ENCODE assay signal across 12 cellular contexts in the genomic region with DNA sequence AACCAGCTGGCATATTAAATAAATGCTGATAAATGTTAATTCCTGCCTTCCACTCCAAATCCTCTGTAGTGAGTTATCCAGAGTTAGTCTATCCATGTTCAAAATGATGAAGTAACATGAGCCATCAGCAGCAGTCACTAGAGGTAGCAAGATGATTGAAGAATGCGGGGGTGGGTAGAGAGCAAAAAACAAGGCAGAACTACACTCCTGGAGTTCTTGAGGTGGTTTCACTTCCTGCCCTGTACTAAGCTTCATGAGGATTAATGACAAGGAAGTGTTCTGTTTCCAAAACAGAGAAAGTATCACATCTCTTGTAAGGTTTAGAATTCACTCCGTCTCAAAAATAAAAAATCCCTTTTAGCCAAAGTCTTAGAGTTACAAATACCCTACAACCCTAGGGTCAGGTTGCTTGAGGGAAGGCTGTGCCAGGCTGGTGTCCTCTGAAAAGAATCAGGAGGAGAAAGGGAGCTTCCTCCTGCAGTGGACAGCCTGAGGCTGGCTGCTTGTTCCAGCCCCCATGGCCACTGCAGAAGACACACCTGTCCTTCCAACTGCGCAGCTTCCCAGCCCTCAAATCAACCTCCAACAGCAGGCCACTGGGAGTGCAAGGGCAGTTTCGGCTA.
DNase-seq lines count a peak whose midpoint lies in the region; ATAC-seq and TF ChIP-seq lines count a peak whose summit lies in the region.
"Had no signal": no experiment of that assay in that cellular context is flagged by ENCODE, and none has a peak within 500 bp of the region (broad histone marks: within the 10 kb centered on the region; RNA-seq: fewer than 3 reads in every experiment).

No MANE protein-coding gene starts in this region.

- no peaks in the 10 kb centered on the region for H3K36me3 ChIP-seq in SK-N-SH (replicated peaks in 1 of 2; ENCODE audit: control insufficient read depth in 1 of 2, insufficient read depth in 2 of 2, low read length in 1 of 2)
- H3K36me3 ChIP-seq: cardiac muscle cell had no signal

- TF ChIP-seq CTCF in SK-N-SH (IDR thresholded peaks at IDR 0.05) (no peak), omental fat pad (IDR thresholded peaks at IDR 0.05) (no peak), coronary artery (IDR thresholded peaks at IDR 0.05) (no peak)

- no peak for TF ChIP-seq RAD21 in SK-N-SH (IDR thresholded peaks at IDR 0.05; ENCODE audit: low read length)

- DNase-seq in SK-N-SH, result no peak
- peak; percentile 19 for DNase-seq in SKM-1 (lab: John Stamatoyannopoulos, UW; ENCODE audit: unreplicated experiment)
- DNase-seq in omental fat pad (ENCODE audit: low spot score), result no peak
- DNase-seq in coronary artery (ENCODE audit: low spot score), result no peak
- DNase-seq in ACHN, result no peak
- no peak for DNase-seq in NCI-H2107 (lab: John Stamatoyannopoulos, UW)
- DNase-seq: left cardiac atrium had no signal

- no peaks in the 10 kb centered on the region for H3K9me3 ChIP-seq in SK-N-SH
- H3K9me3 ChIP-seq: A549 had no signal

- no peaks in the 10 kb centered on the region for H3K9me2 ChIP-seq in SK-N-SH

- no peaks in the 10 kb centered on the region for H4K20me1 ChIP-seq in SK-N-SH (ENCODE audit: insufficient read depth)

- 94% methylated on average over 4 of the region's 4 CpGs for WGBS in SK-N-SH (ENCODE audit: low lambda C conversion rate)

- in situ Hi-C loops in ACHN (cut with HindIII; ENCODE audit: low pct_ligation_motif_present, low pct_unique_long_range_greater_than_20kb, low sequenced_read_pairs), result no loop called here

- H3K27ac ChIP-seq in SK-N-SH (ENCODE audit: low read depth in 2 of 2, low read length in 1 of 2) (no peak overlapping the region), coronary artery (no peak overlapping the region)
- H3K27ac ChIP-seq: A549, cardiac muscle cell, SK-N-MC had no signal

- TF ChIP-seq EP300 in SK-N-SH (IDR thresholded peaks at IDR 0.05; ENCODE audit: borderline replicate concordance in 1 of 2, low read depth in 1 of 2, low read length in 1 of 2), result no peak

- H3K79me2 ChIP-seq in SK-N-SH (ENCODE audit: insufficient read depth), result no peaks in the 10 kb centered on the region

- CTCF ChIA-PET in SK-N-SH (lab: Yijun Ruan, JAX), result interaction anchor here (1.0 to 1.2 kb wide), 4 partner anchors 10 to 31 kb away, joined by 3 to 4 read pairs (median 3); no protein-coding TSS in a partner anchor

- no peaks in the 10 kb centered on the region for H3K27me3 ChIP-seq in SK-N-SH (ENCODE audit: insufficient read depth)
- H3K27me3 ChIP-seq: cardiac muscle cell had no signal

- H3K4me3 ChIP-seq in SK-N-SH (ENCODE audit: low read depth in 2 of 2, low read length in 1 of 2), result no peak overlapping the region
- no peak overlapping the region for H3K4me3 ChIP-seq in coronary artery
- H3K4me3 ChIP-seq: A549, cardiac muscle cell, SK-N-MC had no signal

- no peak overlapping the region for H2AFZ ChIP-seq in SK-N-SH (ENCODE audit: low read depth)

- ATAC-seq in SK-N-SH treated with all-trans-retinoic acid at 6 μM for 48 hours (peak; percentile 31; the same call in 2 of the 3 replicates), HG03039 (IDR thresholded peaks at IDR 0.05; ENCODE audit: unreplicated experiment) (peak; percentile 49), omental fat pad (ENCODE audit: low FRiP score) (peak; percentile 75)
- ATAC-seq: A549 had no signal

- no peaks in the 10 kb centered on the region; a peak in 1 of 4 replicates for H3K4me1 ChIP-seq in SK-N-SH (ENCODE audit: control insufficient read depth in 1 of 2, insufficient read depth in 2 of 2, low read depth in 1 of 2, low read length in 1 of 2)
- H3K4me1 ChIP-seq: A549 had no signal

- no peak overlapping the region for H3K9ac ChIP-seq in SK-N-SH

- H3K4me2 ChIP-seq in SK-N-SH, result no peak overlapping the region
- H3K4me2 ChIP-seq: A549 had no signal

- POLR2A ChIA-PET in SK-N-SH (lab: Yijun Ruan, JAX), result no interaction called here

- no peaks in the 10 kb centered on the region for H3F3A ChIP-seq in SK-N-SH (replicated peaks; ENCODE audit: insufficient read depth)

TF ChIP-seq in SK-N-SH treated with all-trans-retinoic acid at 6 μM for 48 hours, 23 proteins besides CTCF, POLR2A, EP300 and RAD21:
- no peak for TF ChIP-seq TCF4 (CRISPR knock-in tag; IDR thresholded peaks at IDR 0.05; ENCODE audit: borderline replicate concordance)
- TF ChIP-seq, protein P1, sequence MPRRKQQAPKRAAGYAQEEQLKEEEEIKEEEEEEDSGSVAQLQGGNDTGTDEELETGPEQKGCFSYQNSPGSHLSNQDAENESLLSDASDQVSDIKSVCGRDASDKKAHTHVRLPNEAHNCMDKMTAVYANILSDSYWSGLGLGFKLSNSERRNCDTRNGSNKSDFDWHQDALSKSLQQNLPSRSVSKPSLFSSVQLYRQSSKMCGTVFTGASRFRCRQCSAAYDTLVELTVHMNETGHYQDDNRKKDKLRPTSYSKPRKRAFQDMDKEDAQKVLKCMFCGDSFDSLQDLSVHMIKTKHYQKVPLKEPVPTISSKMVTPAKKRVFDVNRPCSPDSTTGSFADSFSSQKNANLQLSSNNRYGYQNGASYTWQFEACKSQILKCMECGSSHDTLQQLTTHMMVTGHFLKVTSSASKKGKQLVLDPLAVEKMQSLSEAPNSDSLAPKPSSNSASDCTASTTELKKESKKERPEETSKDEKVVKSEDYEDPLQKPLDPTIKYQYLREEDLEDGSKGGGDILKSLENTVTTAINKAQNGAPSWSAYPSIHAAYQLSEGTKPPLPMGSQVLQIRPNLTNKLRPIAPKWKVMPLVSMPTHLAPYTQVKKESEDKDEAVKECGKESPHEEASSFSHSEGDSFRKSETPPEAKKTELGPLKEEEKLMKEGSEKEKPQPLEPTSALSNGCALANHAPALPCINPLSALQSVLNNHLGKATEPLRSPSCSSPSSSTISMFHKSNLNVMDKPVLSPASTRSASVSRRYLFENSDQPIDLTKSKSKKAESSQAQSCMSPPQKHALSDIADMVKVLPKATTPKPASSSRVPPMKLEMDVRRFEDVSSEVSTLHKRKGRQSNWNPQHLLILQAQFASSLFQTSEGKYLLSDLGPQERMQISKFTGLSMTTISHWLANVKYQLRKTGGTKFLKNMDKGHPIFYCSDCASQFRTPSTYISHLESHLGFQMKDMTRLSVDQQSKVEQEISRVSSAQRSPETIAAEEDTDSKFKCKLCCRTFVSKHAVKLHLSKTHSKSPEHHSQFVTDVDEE (CRISPR knock-in tag; IDR thresholded peaks at IDR 0.05), result no peak
- TF ChIP-seq ESRRG (CRISPR knock-in tag; IDR thresholded peaks at IDR 0.05), result no peak
- no peak for TF ChIP-seq PPARA (CRISPR knock-in tag; IDR thresholded peaks at IDR 0.05; ENCODE audit: borderline replicate concordance)

TF ChIP-seq in SK-N-SH, 30 proteins besides CTCF, POLR2A, EP300 and RAD21:
- TF ChIP-seq, protein P2, sequence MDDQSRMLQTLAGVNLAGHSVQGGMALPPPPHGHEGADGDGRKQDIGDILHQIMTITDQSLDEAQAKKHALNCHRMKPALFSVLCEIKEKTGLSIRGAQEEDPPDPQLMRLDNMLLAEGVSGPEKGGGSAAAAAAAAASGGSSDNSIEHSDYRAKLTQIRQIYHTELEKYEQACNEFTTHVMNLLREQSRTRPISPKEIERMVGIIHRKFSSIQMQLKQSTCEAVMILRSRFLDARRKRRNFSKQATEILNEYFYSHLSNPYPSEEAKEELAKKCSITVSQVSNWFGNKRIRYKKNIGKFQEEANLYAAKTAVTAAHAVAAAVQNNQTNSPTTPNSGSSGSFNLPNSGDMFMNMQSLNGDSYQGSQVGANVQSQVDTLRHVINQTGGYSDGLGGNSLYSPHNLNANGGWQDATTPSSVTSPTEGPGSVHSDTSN (IDR thresholded peaks at IDR 0.05), result no peak
- TF ChIP-seq MXI1 (IDR thresholded peaks at IDR 0.05; ENCODE audit: low read depth, low read length) (no peak), TAF1 (IDR thresholded peaks at IDR 0.05; ENCODE audit: borderline replicate concordance, low read depth, low read length) (no peak), YY1 (IDR thresholded peaks at IDR 0.05; ENCODE audit: low read depth) (no peak), CHD2 (IDR thresholded peaks at IDR 0.05; ENCODE audit: low read length, partially characterized antibody) (no peak)
- TF ChIP-seq, protein P3, sequence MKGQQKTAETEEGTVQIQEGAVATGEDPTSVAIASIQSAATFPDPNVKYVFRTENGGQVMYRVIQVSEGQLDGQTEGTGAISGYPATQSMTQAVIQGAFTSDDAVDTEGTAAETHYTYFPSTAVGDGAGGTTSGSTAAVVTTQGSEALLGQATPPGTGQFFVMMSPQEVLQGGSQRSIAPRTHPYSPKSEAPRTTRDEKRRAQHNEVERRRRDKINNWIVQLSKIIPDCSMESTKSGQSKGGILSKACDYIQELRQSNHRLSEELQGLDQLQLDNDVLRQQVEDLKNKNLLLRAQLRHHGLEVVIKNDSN (IDR thresholded peaks at IDR 0.05; ENCODE audit: borderline replicate concordance, low read depth), result no peak
